In the genomic region with DNA sequence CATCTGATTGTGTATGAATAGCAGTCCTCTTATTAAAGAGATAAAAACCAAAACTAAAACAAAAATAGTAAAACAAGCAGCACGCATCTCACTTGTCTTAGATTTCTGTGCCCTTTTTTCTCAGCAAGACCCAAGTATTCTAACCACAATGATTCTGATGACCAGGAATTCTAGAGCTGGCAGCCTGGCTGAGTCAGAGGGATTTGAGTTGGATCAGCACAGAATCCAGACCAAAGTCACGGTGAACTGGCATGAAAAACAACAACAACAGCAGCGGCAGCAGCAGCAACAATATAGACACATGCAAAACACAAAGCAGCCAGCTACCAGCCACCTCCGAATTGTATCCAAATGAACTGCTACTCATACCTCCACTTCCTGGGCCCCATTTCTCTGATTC, we compare ENCODE assay signal across 15 cellular contexts.
DNase-seq lines count a peak whose midpoint lies in the region; ATAC-seq and TF ChIP-seq lines count a peak whose summit lies in the region.
"Had no signal": no experiment of that assay in that cellular context is flagged by ENCODE, and none has a peak within 500 bp of the region (broad histone marks: within the 10 kb centered on the region; RNA-seq: fewer than 3 reads in every experiment).

No MANE protein-coding gene starts in this region.

- TF ChIP-seq POLR2A in breast epithelium (IDR thresholded peaks at IDR 0.05) = no peak

- intact Hi-C loops in MCF 10A (cut with micrococcal nuclease) (loop anchor here (5.0 to 10.0 kb wide), 2 partner anchors 201 to 427 kb away; no protein-coding TSS in a partner anchor), breast epithelium (cut with DNase I; ENCODE audit: low total_unique reads) (no loop called here)
- intact Hi-C loops in activated CD4-positive, alpha-beta T cell treated with anti-CD3 and anti-CD28 coated beads, Interleukin-2, amount 10 ng/mL, durations not matched to agents 24 days and 14 days (cut with micrococcal nuclease) = no loop called here

- H3K27ac Mint-ChIP-seq in MCF 10A (ENCODE audit: low read depth, unreplicated experiment) = no peak overlapping the region
- H3K27ac Mint-ChIP-seq in activated CD4-positive, alpha-beta T cell treated with anti-CD3 and anti-CD28 coated beads, Interleukin-2, amount 10 ng/mL, durations not matched to agents 24 days and 14 days = no peak overlapping the region

- peaks cover 2% of the 10 kb centered on the region for H3K9me3 Mint-ChIP-seq in MCF 10A (ENCODE audit: unreplicated experiment)
- peaks cover 13% of the 10 kb centered on the region for H3K9me3 Mint-ChIP-seq in activated CD4-positive, alpha-beta T cell treated with anti-CD3 and anti-CD28 coated beads, Interleukin-2, amount 10 ng/mL, durations not matched to agents 24 days and 14 days

- no peaks in the 10 kb centered on the region for H3K27me3 Mint-ChIP-seq in MCF 10A (ENCODE audit: insufficient read depth, unreplicated experiment)
- H3K27me3 Mint-ChIP-seq in activated CD4-positive, alpha-beta T cell treated with anti-CD3 and anti-CD28 coated beads, Interleukin-2, amount 10 ng/mL, durations not matched to agents 24 days and 14 days = peaks cover 51% of the 10 kb centered on the region

- no peak overlapping the region for H3K27ac ChIP-seq in breast epithelium
- H3K27ac ChIP-seq: thoracic aorta had no signal

- no peak for ATAC-seq in GM21360 (IDR thresholded peaks at IDR 0.05; ENCODE audit: unreplicated experiment)
- no peak for ATAC-seq in GM19455 (IDR thresholded peaks at IDR 0.05; ENCODE audit: unreplicated experiment)
- ATAC-seq: GM12878, K562, sciatic nerve had no signal

- POLR2A ChIA-PET in MCF 10A (lab: Yijun Ruan, JAX) = interaction anchor here (0.6 to 0.9 kb wide), 2 partner anchors 26 to 288 kb away, joined by 4 read pairs; no protein-coding TSS in a partner anchor

- CTCF ChIA-PET in MCF 10A (lab: Yijun Ruan, JAX) = interaction anchor here (0.6 to 0.7 kb wide), 3 partner anchors 153 to 544 kb away, joined by 3 to 4 read pairs (median 4); no protein-coding TSS in a partner anchor

- peak; percentile 20 for DNase-seq in MCF 10A (ENCODE audit: unreplicated experiment)
- DNase-seq in breast epithelium (ENCODE audit: low spot score in 2 of 2) = no peak
- DNase-seq in amniotic epithelial cell (ENCODE audit: low read depth) = peak; percentile 93
- peak; percentile 57 to 80 for DNase-seq in foreskin fibroblast
- no peak for DNase-seq in NCI-H748 treated with DMSO at 0.1 percent for 48 hours (lab: John Stamatoyannopoulos, UW)
- no peak for DNase-seq in activated CD4-positive, alpha-beta T cell treated with anti-CD3 and anti-CD28 coated beads, Interleukin-2, amount 10 ng/mL, durations not matched to agents 24 days and 14 days
- DNase-seq: 8988T; activated CD8-positive, alpha-beta memory T cell treated with anti-CD3 and anti-CD28 coated beads, Interleukin-2, amount 50 U/mL, for 4 hours; NCI-H1930 had no signal

- no peaks in the 10 kb centered on the region for H3K4me1 ChIP-seq in breast epithelium

- no peaks in the 10 kb centered on the region for H3K36me3 ChIP-seq in breast epithelium
- H3K36me3 ChIP-seq: thoracic aorta had no signal

- TF ChIP-seq CTCF in MCF 10A (IDR thresholded peaks at IDR 0.05; ENCODE audit: unreplicated experiment) = no peak
- no peak for TF ChIP-seq CTCF in breast epithelium (IDR thresholded peaks at IDR 0.05)
- TF ChIP-seq CTCF in foreskin fibroblast (IDR thresholded peaks at IDR 0.05; ENCODE audit: low read depth, low read length) = no peak

- H3K9me3 ChIP-seq in breast epithelium = peaks cover 0 to 1% of the 10 kb centered on the region in 2 donors

- H3K27me3 ChIP-seq in breast epithelium = no peaks in the 10 kb centered on the region

- peaks cover 11% of the 10 kb centered on the region for H3K4me1 Mint-ChIP-seq in MCF 10A (ENCODE audit: insufficient read depth, unreplicated experiment)
- peaks cover 4% of the 10 kb centered on the region for H3K4me1 Mint-ChIP-seq in activated CD4-positive, alpha-beta T cell treated with anti-CD3 and anti-CD28 coated beads, Interleukin-2, amount 10 ng/mL, durations not matched to agents 24 days and 14 days

- BruUV-seq in MCF 10A (replicated peaks; lab: Mats Ljungman, UMichigan) = no TSS peak

- H3K4me3 ChIP-seq in breast epithelium (no peak overlapping the region), foreskin fibroblast (ENCODE audit: low read depth in 1 of 2, low read length in 2 of 2) (no peak overlapping the region)
- H3K4me3 ChIP-seq: GM12878, K562, thoracic aorta had no signal

- no peak overlapping the region for H3K4me3 Mint-ChIP-seq in MCF 10A (ENCODE audit: unreplicated experiment)
- no peak overlapping the region for H3K4me3 Mint-ChIP-seq in activated CD4-positive, alpha-beta T cell treated with anti-CD3 and anti-CD28 coated beads, Interleukin-2, amount 10 ng/mL, durations not matched to agents 24 days and 14 days

- no peaks in the 10 kb centered on the region for H3K36me3 Mint-ChIP-seq in MCF 10A (ENCODE audit: insufficient read depth, unreplicated experiment)
- H3K36me3 Mint-ChIP-seq in activated CD4-positive, alpha-beta T cell treated with anti-CD3 and anti-CD28 coated beads, Interleukin-2, amount 10 ng/mL, durations not matched to agents 24 days and 14 days (ENCODE audit: low read depth) = peaks cover 2% of the 10 kb centered on the region

Comparison
In these comparisons a context has a peak if more than half of its experiments do, and no peak if none do; other contexts are left out.
1. DNase-seq: peak in MCF 10A (single experiment), amniotic epithelial cell (single experiment) and foreskin fibroblast (2 of 2); none in breast epithelium (0 of 2), NCI-H748 treated with DMSO at 0.1 percent for 48 hours (single experiment) and activated CD4-positive, alpha-beta T cell treated with anti-CD3 and anti-CD28 coated beads, Interleukin-2, amount 10 ng/mL, durations not matched to agents 24 days and 14 days (single experiment).